In the genomic region with DNA sequence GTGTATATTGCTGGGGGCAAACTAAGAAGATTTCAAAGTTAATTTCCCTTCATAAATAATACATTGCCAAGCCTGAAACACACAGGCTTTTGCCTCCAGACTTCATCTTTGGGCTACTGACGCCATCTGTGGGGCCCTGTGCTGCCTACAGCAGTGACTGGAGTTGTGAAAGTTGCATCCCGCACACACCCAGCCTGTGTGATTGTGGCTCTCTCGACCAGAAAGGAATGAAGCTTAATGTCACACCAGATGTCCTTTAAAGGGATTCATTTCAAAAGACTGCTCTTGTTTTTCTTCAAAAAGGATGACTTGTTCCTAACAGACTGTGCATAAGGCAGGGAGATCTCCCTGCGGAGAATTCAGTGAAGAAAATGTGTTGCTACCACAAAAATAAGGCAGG, we compare ENCODE assay signal across 11 cellular contexts.
DNase-seq lines count a peak whose midpoint lies in the region; ATAC-seq and TF ChIP-seq lines count a peak whose summit lies in the region.
"Had no signal": no experiment of that assay in that cellular context is flagged by ENCODE, and none has a peak within 500 bp of the region (broad histone marks: within the 10 kb centered on the region; RNA-seq: fewer than 3 reads in every experiment).

No MANE protein-coding gene starts in this region.

- no peak overlapping the region for H2AK5ac ChIP-seq in mesendoderm (ENCODE audit: low read length)

- H3K9ac ChIP-seq in mesendoderm (ENCODE audit: low read length) = no peak overlapping the region

- no peak overlapping the region for H3K27ac ChIP-seq in mesendoderm (ENCODE audit: low read depth, low read length)
- no peak overlapping the region for H3K27ac ChIP-seq in prostate gland
- H3K27ac ChIP-seq: upper lobe of left lung had no signal

- no peak overlapping the region for H3K4me3 ChIP-seq in mesendoderm (ENCODE audit: low read length)
- H3K4me3 ChIP-seq in prostate gland = no peak overlapping the region
- H3K4me3 ChIP-seq: upper lobe of left lung had no signal

- H3K9me3 ChIP-seq in prostate gland = no peaks in the 10 kb centered on the region
- H3K9me3 ChIP-seq: upper lobe of left lung had no signal

- intact Hi-C loops in prostate gland (cut with DNase I) = no loop called here

- H3K27me3 Mint-ChIP-seq in stimulated activated naive B cell treated with anti-CD40 and anti-IgM and Interleukin-4, amounts not matched to agents 10 μg/mL and 1 μg/mL and 100 μg/mL, for 72 hours = peaks cover 7 to 17% of the 10 kb centered on the region in 2 donors

- no peak overlapping the region for H4K5ac ChIP-seq in mesendoderm (ENCODE audit: low read length)

- no peak overlapping the region for H2BK15ac ChIP-seq in mesendoderm (replicated peaks; ENCODE audit: low read depth)

- no peak overlapping the region for H2BK5ac ChIP-seq in mesendoderm (ENCODE audit: low read length)

- no peak for TF ChIP-seq CTCF in prostate gland (IDR thresholded peaks at IDR 0.05)

- no peaks in the 10 kb centered on the region for H3K27me3 ChIP-seq in mesendoderm (ENCODE audit: insufficient read depth, low read length, poor library complexity)
- no peaks in the 10 kb centered on the region for H3K27me3 ChIP-seq in prostate gland (replicated peaks; ENCODE audit: insufficient read depth)
- H3K27me3 ChIP-seq: upper lobe of left lung had no signal

- H3K27ac Mint-ChIP-seq in stimulated activated naive B cell treated with anti-CD40 and anti-IgM and Interleukin-4, amounts not matched to agents 10 μg/mL and 1 μg/mL and 100 μg/mL, for 72 hours = no peak overlapping the region
- H3K27ac Mint-ChIP-seq: activated T-cell treated with anti-CD3 and anti-CD28 coated beads, Interleukin-2, amount 50 U/mL, for 72 hours; T-helper 2 cell treated with Interferon-gamma antibody and Interleukin-4, amounts not matched to agents 5 μg/mL and 100 μg/mL, for 36 hours had no signal

- H3K23ac ChIP-seq in mesendoderm (ENCODE audit: low read length) = no peak overlapping the region

- H3K56ac ChIP-seq in mesendoderm (ENCODE audit: low read length) = no peak overlapping the region

- no peak overlapping the region for H3K4me2 ChIP-seq in mesendoderm (ENCODE audit: low read length)

- no CpG with 5 or more reads among the region's 4 CpGs for WGBS in mesendoderm (ENCODE audit: extremely low coverage, insufficient coverage, low lambda C conversion rate)
- WGBS in prostate gland = 34% methylated on average over 4 of the region's 4 CpGs

- no peaks in the 10 kb centered on the region for H3K79me2 ChIP-seq in mesendoderm (ENCODE audit: control insufficient read depth, insufficient read depth, low read length)

- no peak overlapping the region for H3K4ac ChIP-seq in mesendoderm (ENCODE audit: low read depth, low read length)

- H3K9me3 Mint-ChIP-seq in stimulated activated naive B cell treated with anti-CD40 and anti-IgM and Interleukin-4, amounts not matched to agents 10 μg/mL and 1 μg/mL and 100 μg/mL, for 72 hours = peaks cover 0 to 4% of the 10 kb centered on the region in 2 donors
- H3K9me3 Mint-ChIP-seq: T-helper 2 cell treated with Interferon-gamma antibody and Interleukin-4, amounts not matched to agents 5 μg/mL and 100 μg/mL, for 36 hours had no signal

- H4K8ac ChIP-seq in mesendoderm (ENCODE audit: low read depth, low read length) = no peak overlapping the region

- no peak overlapping the region for H3K18ac ChIP-seq in mesendoderm (ENCODE audit: low read length)

- H3K4me3 Mint-ChIP-seq in stimulated activated naive B cell treated with anti-CD40 and anti-IgM and Interleukin-4, amounts not matched to agents 10 μg/mL and 1 μg/mL and 100 μg/mL, for 72 hours = no peak overlapping the region
- H3K4me3 Mint-ChIP-seq: activated T-cell treated with anti-CD3 and anti-CD28 coated beads, Interleukin-2, amount 50 U/mL, for 72 hours; T-helper 2 cell treated with Interferon-gamma antibody and Interleukin-4, amounts not matched to agents 5 μg/mL and 100 μg/mL, for 36 hours had no signal

- no peaks in the 10 kb centered on the region for H3K36me3 Mint-ChIP-seq in stimulated activated naive B cell treated with anti-CD40 and anti-IgM and Interleukin-4, amounts not matched to agents 10 μg/mL and 1 μg/mL and 100 μg/mL, for 72 hours

- H2BK120ac ChIP-seq in mesendoderm (ENCODE audit: low read depth, low read length) = no peak overlapping the region

- no peak for TF ChIP-seq POLR2A in prostate gland (IDR thresholded peaks at IDR 0.05)

- H3K4me1 ChIP-seq in mesendoderm (ENCODE audit: control insufficient read depth, low read depth, low read length) (no peaks in the 10 kb centered on the region), prostate gland (replicated peaks) (no peaks in the 10 kb centered on the region)
- H3K4me1 ChIP-seq: upper lobe of left lung had no signal

- ATAC-seq in stimulated activated naive B cell treated with anti-CD40 and anti-IgM and Interleukin-4, amounts not matched to agents 10 μg/mL and 1 μg/mL and 100 μg/mL, for 72 hours (replicated peaks) = no peak
- ATAC-seq in GM18498 (IDR thresholded peaks at IDR 0.05; ENCODE audit: unreplicated experiment) (no peak), HG03469 (IDR thresholded peaks at IDR 0.05; ENCODE audit: unreplicated experiment) (no peak)
- ATAC-seq: activated T-cell treated with anti-CD3 and anti-CD28 coated beads, Interleukin-2, amount 50 U/mL, for 72 hours had no signal

- H3K79me1 ChIP-seq in mesendoderm (ENCODE audit: low read length) = no peaks in the 10 kb centered on the region

- H3K4me1 Mint-ChIP-seq in stimulated activated naive B cell treated with anti-CD40 and anti-IgM and Interleukin-4, amounts not matched to agents 10 μg/mL and 1 μg/mL and 100 μg/mL, for 72 hours = peaks cover 5 to 9% of the 10 kb centered on the region in 2 donors

- no peaks in the 10 kb centered on the region for H3K36me3 ChIP-seq in mesendoderm (ENCODE audit: control insufficient read depth, insufficient read depth, low read length)
- H3K36me3 ChIP-seq in prostate gland = no peaks in the 10 kb centered on the region
- H3K36me3 ChIP-seq: upper lobe of left lung had no signal

- DNase-seq in Ammon's horn (ENCODE audit: low spot score) (peak; percentile 79), NCI-H1694 treated with DMSO at 0.1 percent for 48 hours (lab: John Stamatoyannopoulos, UW) (peak; percentile 17), amygdala (lab: John Stamatoyannopoulos, UW) (peak in 31 of 56 donors; percentile 3 to 60 (median 21)), mesendoderm (peak; percentile 33), prostate gland (ENCODE audit: low spot score) (no peak)
- no peak for DNase-seq in stimulated activated naive B cell treated with anti-CD40 and anti-IgM and Interleukin-4, amounts not matched to agents 10 μg/mL and 1 μg/mL and 100 μg/mL, for 72 hours
- DNase-seq: activated T-cell treated with anti-CD3 and anti-CD28 coated beads, Interleukin-2, amount 50 U/mL, for 72 hours; upper lobe of left lung had no signal

Comparison
In these comparisons a context has a peak if more than half of its experiments do, and no peak if none do; other contexts are left out.
1. DNase-seq: peak in Ammon's horn (single experiment), NCI-H1694 treated with DMSO at 0.1 percent for 48 hours (single experiment), amygdala (31 of 56) and mesendoderm (single experiment); none in stimulated activated naive B cell treated with anti-CD40 and anti-IgM and Interleukin-4, amounts not matched to agents 10 μg/mL and 1 μg/mL and 100 μg/mL, for 72 hours (single experiment) and prostate gland (single experiment).